ENCODE assay signal across 1 cellular context in the genomic region with DNA sequence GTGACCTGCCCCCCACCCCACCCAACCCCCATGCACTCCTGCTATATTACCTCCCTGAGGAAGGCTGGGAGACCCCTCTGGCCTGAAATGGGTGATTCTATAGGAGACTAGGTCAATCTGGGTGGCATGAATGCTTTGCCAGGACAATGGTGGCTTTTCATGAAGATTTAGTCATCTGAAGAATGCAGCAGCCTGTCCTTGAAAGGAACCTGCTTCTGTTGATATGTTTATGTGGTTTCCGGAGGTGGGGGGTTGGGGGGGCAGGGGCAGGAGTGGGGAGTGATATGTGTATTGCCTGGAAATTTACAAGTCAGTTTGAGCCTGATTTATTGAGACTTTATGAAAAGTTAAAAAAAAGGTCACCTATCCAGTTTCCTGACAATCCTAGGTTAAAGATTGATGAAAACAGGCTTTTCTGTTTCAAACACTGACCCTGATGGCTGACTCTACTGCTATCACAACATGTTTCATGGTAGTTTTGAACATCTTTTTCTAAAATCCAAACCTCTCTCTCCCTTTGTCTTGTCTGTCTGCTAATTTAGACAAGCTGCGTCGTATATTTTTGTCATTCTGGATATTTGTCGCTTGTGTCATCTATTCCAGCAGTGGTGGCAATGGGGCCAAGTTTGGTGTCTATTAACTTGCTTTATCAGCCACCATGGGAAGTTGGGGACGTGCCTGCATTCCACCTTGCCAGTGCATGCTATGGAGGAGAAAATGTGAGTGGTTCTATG.
TF ChIP-seq lines count a peak whose summit lies in the region.

No MANE protein-coding gene starts in this region.

TF ChIP-seq in HepG2, 621 proteins besides CTCF, POLR2A, EP300 and RAD21 (continues in another document):
- TF ChIP-seq MAF1 (CRISPR knock-in tag; IDR thresholded peaks at IDR 0.05; ENCODE audit: borderline replicate concordance) = no peak
- TF ChIP-seq ARNT2 (CRISPR knock-in tag; IDR thresholded peaks at IDR 0.05; ENCODE audit: low read depth) = 0 out of 2 replicates have a peak, but pooled peaks have one; percentile 26
- TF ChIP-seq, protein P1, sequence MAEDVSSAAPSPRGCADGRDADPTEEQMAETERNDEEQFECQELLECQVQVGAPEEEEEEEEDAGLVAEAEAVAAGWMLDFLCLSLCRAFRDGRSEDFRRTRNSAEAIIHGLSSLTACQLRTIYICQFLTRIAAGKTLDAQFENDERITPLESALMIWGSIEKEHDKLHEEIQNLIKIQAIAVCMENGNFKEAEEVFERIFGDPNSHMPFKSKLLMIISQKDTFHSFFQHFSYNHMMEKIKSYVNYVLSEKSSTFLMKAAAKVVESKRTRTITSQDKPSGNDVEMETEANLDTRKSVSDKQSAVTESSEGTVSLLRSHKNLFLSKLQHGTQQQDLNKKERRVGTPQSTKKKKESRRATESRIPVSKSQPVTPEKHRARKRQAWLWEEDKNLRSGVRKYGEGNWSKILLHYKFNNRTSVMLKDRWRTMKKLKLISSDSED (CRISPR knock-in tag; IDR thresholded peaks at IDR 0.05) = no peak
- peak; percentile 13; the same call in 1 of the 2 replicates for TF ChIP-seq SRF (IDR thresholded peaks at IDR 0.05; ENCODE audit: low read depth, low read length)
- TF ChIP-seq DMAP1 (CRISPR knock-in tag; IDR thresholded peaks at IDR 0.05) = 0 out of 2 replicates have a peak, but pooled peaks have one; percentile 37
- TF ChIP-seq, protein P2, sequence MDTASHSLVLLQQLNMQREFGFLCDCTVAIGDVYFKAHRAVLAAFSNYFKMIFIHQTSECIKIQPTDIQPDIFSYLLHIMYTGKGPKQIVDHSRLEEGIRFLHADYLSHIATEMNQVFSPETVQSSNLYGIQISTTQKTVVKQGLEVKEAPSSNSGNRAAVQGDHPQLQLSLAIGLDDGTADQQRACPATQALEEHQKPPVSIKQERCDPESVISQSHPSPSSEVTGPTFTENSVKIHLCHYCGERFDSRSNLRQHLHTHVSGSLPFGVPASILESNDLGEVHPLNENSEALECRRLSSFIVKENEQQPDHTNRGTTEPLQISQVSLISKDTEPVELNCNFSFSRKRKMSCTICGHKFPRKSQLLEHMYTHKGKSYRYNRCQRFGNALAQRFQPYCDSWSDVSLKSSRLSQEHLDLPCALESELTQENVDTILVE (CRISPR knock-in tag; IDR thresholded peaks at IDR 0.05) = 0 out of 2 replicates have a peak, but pooled peaks have one; percentile 34
- TF ChIP-seq CENPT (CRISPR knock-in tag; IDR thresholded peaks at IDR 0.05; ENCODE audit: low read depth) = no peak
- TF ChIP-seq MAZ (IDR thresholded peaks at IDR 0.05; ENCODE audit: borderline replicate concordance, low read depth, low read length) = peak; percentile 77; the same call in 1 of the 2 replicates
- TF ChIP-seq MAZ (CRISPR knock-in tag; IDR thresholded peaks at IDR 0.05; ENCODE audit: low read depth) = no peak
- TF ChIP-seq HES4 (CRISPR knock-in tag; IDR thresholded peaks at IDR 0.05; ENCODE audit: borderline replicate concordance) = no peak
- TF ChIP-seq ZFP82 (CRISPR knock-in tag; IDR thresholded peaks at IDR 0.05; ENCODE audit: borderline replicate concordance) = no peak
- 0 out of 2 replicates have a peak, but pooled peaks have one; percentile 50 for TF ChIP-seq PCBP1 (IDR thresholded peaks at IDR 0.05; ENCODE audit: borderline replicate concordance, low read depth, low read length)
- TF ChIP-seq, protein P3, sequence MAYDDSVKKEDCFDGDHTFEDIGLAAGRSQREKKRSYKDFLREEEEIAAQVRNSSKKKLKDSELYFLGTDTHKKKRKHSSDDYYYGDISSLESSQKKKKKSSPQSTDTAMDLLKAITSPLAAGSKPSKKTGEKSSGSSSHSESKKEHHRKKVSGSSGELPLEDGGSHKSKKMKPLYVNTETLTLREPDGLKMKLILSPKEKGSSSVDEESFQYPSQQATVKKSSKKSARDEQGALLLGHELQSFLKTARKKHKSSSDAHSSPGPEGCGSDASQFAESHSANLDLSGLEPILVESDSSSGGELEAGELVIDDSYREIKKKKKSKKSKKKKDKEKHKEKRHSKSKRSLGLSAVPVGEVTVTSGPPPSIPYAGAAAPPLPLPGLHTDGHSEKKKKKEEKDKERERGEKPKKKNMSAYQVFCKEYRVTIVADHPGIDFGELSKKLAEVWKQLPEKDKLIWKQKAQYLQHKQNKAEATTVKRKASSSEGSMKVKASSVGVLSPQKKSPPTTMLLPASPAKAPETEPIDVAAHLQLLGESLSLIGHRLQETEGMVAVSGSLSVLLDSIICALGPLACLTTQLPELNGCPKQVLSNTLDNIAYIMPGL (CRISPR knock-in tag; IDR thresholded peaks at IDR 0.05; ENCODE audit: borderline replicate concordance in 1 of 2, low read depth in 1 of 2) = peak; percentile 15 to 53; a peak in 1 of 4 replicates
- peak; percentile 41 for TF ChIP-seq GATAD2A (CRISPR knock-in tag; IDR thresholded peaks at IDR 0.05)
- no peak for TF ChIP-seq ZNF432 (CRISPR knock-in tag; IDR thresholded peaks at IDR 0.05; ENCODE audit: borderline replicate concordance)
- TF ChIP-seq SOX6 (IDR thresholded peaks at IDR 0.05) = no peak
- TF ChIP-seq SOX6 (CRISPR knock-in tag; IDR thresholded peaks at IDR 0.05) = peak; percentile 55; the same call in 1 of the 2 replicates
- TF ChIP-seq, protein P4, sequence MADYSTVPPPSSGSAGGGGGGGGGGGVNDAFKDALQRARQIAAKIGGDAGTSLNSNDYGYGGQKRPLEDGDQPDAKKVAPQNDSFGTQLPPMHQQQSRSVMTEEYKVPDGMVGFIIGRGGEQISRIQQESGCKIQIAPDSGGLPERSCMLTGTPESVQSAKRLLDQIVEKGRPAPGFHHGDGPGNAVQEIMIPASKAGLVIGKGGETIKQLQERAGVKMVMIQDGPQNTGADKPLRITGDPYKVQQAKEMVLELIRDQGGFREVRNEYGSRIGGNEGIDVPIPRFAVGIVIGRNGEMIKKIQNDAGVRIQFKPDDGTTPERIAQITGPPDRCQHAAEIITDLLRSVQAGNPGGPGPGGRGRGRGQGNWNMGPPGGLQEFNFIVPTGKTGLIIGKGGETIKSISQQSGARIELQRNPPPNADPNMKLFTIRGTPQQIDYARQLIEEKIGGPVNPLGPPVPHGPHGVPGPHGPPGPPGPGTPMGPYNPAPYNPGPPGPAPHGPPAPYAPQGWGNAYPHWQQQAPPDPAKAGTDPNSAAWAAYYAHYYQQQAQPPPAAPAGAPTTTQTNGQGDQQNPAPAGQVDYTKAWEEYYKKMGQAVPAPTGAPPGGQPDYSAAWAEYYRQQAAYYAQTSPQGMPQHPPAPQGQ (CRISPR knock-in tag; IDR thresholded peaks at IDR 0.05; ENCODE audit: borderline replicate concordance) = no peak
- TF ChIP-seq EHMT2 (IDR thresholded peaks at IDR 0.05; ENCODE audit: borderline replicate concordance, low read depth, low read length) = peak; percentile 61; the same call in 1 of the 2 replicates
- TF ChIP-seq CREM (IDR thresholded peaks at IDR 0.05) = peak; percentile 36; the same call in 1 of the 2 replicates
- TF ChIP-seq CREM (CRISPR knock-in tag; IDR thresholded peaks at IDR 0.05) = no peak
- no peak for TF ChIP-seq NONO (IDR thresholded peaks at IDR 0.05)
- no peak; the same call in 1 of the 2 replicates for TF ChIP-seq NONO (CRISPR knock-in tag; conservative IDR thresholded peaks at IDR 0.05)
- TF ChIP-seq, protein P5, sequence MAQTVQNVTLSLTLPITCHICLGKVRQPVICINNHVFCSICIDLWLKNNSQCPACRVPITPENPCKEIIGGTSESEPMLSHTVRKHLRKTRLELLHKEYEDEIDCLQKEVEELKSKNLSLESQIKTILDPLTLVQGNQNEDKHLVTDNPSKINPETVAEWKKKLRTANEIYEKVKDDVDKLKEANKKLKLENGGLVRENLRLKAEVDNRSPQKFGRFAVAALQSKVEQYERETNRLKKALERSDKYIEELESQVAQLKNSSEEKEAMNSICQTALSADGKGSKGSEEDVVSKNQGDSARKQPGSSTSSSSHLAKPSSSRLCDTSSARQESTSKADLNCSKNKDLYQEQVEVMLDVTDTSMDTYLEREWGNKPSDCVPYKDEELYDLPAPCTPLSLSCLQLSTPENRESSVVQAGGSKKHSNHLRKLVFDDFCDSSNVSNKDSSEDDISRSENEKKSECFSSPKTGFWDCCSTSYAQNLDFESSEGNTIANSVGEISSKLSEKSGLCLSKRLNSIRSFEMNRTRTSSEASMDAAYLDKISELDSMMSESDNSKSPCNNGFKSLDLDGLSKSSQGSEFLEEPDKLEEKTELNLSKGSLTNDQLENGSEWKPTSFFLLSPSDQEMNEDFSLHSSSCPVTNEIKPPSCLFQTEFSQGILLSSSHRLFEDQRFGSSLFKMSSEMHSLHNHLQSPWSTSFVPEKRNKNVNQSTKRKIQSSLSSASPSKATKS (CRISPR knock-in tag; IDR thresholded peaks at IDR 0.05) = no peak
- TF ChIP-seq GABPA (IDR thresholded peaks at IDR 0.05; ENCODE audit: low read depth, low read length) = no peak
- TF ChIP-seq GABPA (CRISPR knock-in tag; IDR thresholded peaks at IDR 0.05; ENCODE audit: low read depth) = 0 out of 2 replicates have a peak, but pooled peaks have one; percentile 9
- TF ChIP-seq, protein P6, sequence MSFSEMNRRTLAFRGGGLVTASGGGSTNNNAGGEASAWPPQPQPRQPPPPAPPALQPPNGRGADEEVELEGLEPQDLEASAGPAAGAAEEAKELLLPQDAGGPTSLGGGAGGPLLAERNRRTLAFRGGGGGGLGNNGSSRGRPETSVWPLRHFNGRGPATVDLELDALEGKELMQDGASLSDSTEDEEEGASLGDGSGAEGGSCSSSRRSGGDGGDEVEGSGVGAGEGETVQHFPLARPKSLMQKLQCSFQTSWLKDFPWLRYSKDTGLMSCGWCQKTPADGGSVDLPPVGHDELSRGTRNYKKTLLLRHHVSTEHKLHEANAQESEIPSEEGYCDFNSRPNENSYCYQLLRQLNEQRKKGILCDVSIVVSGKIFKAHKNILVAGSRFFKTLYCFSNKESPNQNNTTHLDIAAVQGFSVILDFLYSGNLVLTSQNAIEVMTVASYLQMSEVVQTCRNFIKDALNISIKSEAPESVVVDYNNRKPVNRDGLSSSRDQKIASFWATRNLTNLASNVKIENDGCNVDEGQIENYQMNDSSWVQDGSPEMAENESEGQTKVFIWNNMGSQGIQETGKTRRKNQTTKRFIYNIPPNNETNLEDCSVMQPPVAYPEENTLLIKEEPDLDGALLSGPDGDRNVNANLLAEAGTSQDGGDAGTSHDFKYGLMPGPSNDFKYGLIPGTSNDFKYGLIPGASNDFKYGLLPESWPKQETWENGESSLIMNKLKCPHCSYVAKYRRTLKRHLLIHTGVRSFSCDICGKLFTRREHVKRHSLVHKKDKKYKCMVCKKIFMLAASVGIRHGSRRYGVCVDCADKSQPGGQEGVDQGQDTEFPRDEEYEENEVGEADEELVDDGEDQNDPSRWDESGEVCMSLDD (CRISPR knock-in tag; IDR thresholded peaks at IDR 0.05; ENCODE audit: borderline replicate concordance) = peak; percentile 61; the same call in 1 of the 2 replicates
- TF ChIP-seq GTF2F1 (IDR thresholded peaks at IDR 0.05; ENCODE audit: low read length) = no peak
- TF ChIP-seq, protein P7, sequence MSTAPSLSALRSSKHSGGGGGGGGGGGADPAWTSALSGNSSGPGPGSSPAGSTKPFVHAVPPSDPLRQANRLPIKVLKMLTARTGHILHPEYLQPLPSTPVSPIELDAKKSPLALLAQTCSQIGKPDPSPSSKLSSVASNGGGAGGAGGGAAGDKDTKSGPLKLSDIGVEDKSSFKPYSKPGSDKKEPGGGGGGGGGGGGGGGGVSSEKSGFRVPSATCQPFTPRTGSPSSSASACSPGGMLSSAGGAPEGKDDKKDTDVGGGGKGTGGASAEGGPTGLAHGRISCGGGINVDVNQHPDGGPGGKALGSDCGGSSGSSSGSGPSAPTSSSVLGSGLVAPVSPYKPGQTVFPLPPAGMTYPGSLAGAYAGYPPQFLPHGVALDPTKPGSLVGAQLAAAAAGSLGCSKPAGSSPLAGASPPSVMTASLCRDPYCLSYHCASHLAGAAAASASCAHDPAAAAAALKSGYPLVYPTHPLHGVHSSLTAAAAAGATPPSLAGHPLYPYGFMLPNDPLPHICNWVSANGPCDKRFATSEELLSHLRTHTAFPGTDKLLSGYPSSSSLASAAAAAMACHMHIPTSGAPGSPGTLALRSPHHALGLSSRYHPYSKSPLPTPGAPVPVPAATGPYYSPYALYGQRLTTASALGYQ (CRISPR knock-in tag; IDR thresholded peaks at IDR 0.05) = 0 out of 2 replicates have a peak, but pooled peaks have one; percentile 11
- peak; percentile 58; the same call in 1 of the 2 replicates for TF ChIP-seq TAF1 (CRISPR knock-in tag; IDR thresholded peaks at IDR 0.05)
- TF ChIP-seq, protein P8, sequence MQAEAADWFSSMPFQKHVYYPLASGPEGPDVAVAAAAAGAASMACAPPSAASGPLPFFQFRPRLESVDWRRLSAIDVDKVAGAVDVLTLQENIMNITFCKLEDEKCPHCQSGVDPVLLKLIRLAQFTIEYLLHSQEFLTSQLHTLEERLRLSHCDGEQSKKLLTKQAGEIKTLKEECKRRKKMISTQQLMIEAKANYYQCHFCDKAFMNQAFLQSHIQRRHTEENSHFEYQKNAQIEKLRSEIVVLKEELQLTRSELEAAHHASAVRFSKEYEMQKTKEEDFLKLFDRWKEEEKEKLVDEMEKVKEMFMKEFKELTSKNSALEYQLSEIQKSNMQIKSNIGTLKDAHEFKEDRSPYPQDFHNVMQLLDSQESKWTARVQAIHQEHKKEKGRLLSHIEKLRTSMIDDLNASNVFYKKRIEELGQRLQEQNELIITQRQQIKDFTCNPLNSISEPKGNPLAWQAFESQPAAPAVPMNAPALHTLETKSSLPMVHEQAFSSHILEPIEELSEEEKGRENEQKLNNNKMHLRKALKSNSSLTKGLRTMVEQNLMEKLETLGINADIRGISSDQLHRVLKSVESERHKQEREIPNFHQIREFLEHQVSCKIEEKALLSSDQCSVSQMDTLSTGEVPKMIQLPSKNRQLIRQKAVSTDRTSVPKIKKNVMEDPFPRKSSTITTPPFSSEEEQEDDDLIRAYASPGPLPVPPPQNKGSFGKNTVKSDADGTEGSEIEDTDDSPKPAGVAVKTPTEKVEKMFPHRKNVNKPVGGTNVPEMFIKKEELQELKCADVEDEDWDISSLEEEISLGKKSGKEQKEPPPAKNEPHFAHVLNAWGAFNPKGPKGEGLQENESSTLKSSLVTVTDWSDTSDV (CRISPR knock-in tag; IDR thresholded peaks at IDR 0.05) = no peak
- 0 out of 2 replicates have a peak, but pooled peaks have one; percentile 56 for TF ChIP-seq ZNF644 (CRISPR knock-in tag; IDR thresholded peaks at IDR 0.05; ENCODE audit: low read depth)
- TF ChIP-seq ZNF207 (IDR thresholded peaks at IDR 0.05; ENCODE audit: borderline replicate concordance) = no peak
- TF ChIP-seq HNRNPK (IDR thresholded peaks at IDR 0.05; ENCODE audit: low read depth, low read length, poor library complexity, severe bottlenecking) = peak; percentile 96
